In genomic region chr3:166498439-166498838, GRCh38 we compare ENCODE assay signal across 19 cellular contexts.
DNase-seq lines count a peak whose midpoint lies in the region; ATAC-seq, FAIRE-seq and TF ChIP-seq lines count a peak whose summit lies in the region.
"Had no signal": no experiment of that assay in that cellular context is flagged by ENCODE, and none has a peak within 500 bp of the region (broad histone marks: within the 10 kb centered on the region; RNA-seq: fewer than 3 reads in every experiment).

No MANE protein-coding gene starts in this region.

- no peak overlapping the region for H3K4me3 ChIP-seq in mammary epithelial cell (replicated peaks in 1 of 3; ENCODE audit: insufficient read depth in 1 of 3, low read depth in 2 of 3, low read length in 3 of 3)
- H3K4me3 ChIP-seq in breast epithelium: no peak overlapping the region
- H3K4me3 ChIP-seq: GM12878, SJCRH30 had no signal

- no peak overlapping the region for H3K9ac ChIP-seq in mammary epithelial cell (ENCODE audit: insufficient read depth, low read length)

- H3K27ac ChIP-seq in mammary epithelial cell (ENCODE audit: insufficient read depth, low read depth, low read length): no peak overlapping the region
- no peak overlapping the region for H3K27ac ChIP-seq in breast epithelium
- H3K27ac ChIP-seq: SJCRH30 had no signal

- H3K27me3 ChIP-seq in mammary epithelial cell (ENCODE audit: insufficient read depth, low read length): no peaks in the 10 kb centered on the region
- H3K27me3 ChIP-seq in breast epithelium: no peaks in the 10 kb centered on the region
- H3K27me3 ChIP-seq: BE2C, SJCRH30 had no signal

- H3K4me1 ChIP-seq in mammary epithelial cell (ENCODE audit: insufficient read depth, low read length) (no peaks in the 10 kb centered on the region), breast epithelium (no peaks in the 10 kb centered on the region)
- H3K4me1 ChIP-seq: BE2C, SJCRH30 had no signal

- TF ChIP-seq CTCF in mammary epithelial cell (conservative IDR thresholded peaks at IDR 0.05 in 1 of 2, IDR thresholded peaks at IDR 0.05 in 1 of 2; ENCODE audit: extremely low read depth in 1 of 2, insufficient read depth in 1 of 2, low read depth in 1 of 2, low read length in 2 of 2) (no peak), breast epithelium (IDR thresholded peaks at IDR 0.05) (no peak), GM10248 (IDR thresholded peaks at IDR 0.05; ENCODE audit: control extremely low read depth, extremely low read depth, low read depth, missing control alignments) (no peak)

- no peaks in the 10 kb centered on the region for H3K9me3 ChIP-seq in mammary epithelial cell (replicated peaks; ENCODE audit: insufficient read depth, low read length)
- H3K9me3 ChIP-seq in breast epithelium: no peaks in the 10 kb centered on the region
- H3K9me3 ChIP-seq: BE2C, SJCRH30 had no signal

- peak overlapping the region; percentile 23 for H3K4me2 ChIP-seq in mammary epithelial cell (ENCODE audit: insufficient read depth, low read depth, low read length)

- dilution Hi-C loops in mammary epithelial cell (cut with HindIII; ENCODE audit: low sequenced_read_pairs): no loop called here

- H3K79me2 ChIP-seq in mammary epithelial cell (ENCODE audit: insufficient read depth, low read length): no peaks in the 10 kb centered on the region

- DNase-seq in mammary epithelial cell: no peak
- no peak for DNase-seq in breast epithelium (ENCODE audit: low spot score in 2 of 2)
- peak; percentile 77 for DNase-seq in NCI-H69 (lab: John Stamatoyannopoulos, UW)
- no peak for DNase-seq in GM10248 (ENCODE audit: extremely low spot score)
- DNase-seq in SIG-M5 (lab: John Stamatoyannopoulos, UW): no peak
- DNase-seq: BE2C; CD4-positive, CD25-positive, alpha-beta regulatory T cell; COR-L47; DMS 273 treated with DMSO at 0.1 percent for 48 hours; GDM1; KG1; NCI-H1694 treated with DMSO at 0.1 percent for 48 hours; NCI-H2107; NCI-H226; NCI-H524 had no signal

- CTCF ChIA-PET in mammary epithelial cell (lab: Charles Lee; ENCODE audit: low non-redundant PET): no interaction called here
- CTCF ChIA-PET in GM10248 (lab: Yijun Ruan, JAX): no interaction called here

- FAIRE-seq in endometrium (lab: Jason Lieb, UNC): peak; percentile 51
- FAIRE-seq: GM12878 had no signal

- ATAC-seq in HG02759 (IDR thresholded peaks at IDR 0.05; ENCODE audit: unreplicated experiment): no peak
- ATAC-seq: GM12878 had no signal

- in situ Hi-C loops in mammary epithelial cell (cut with MboI; ENCODE audit: low sequenced_read_pairs in 2 of 2): no loop called here

- H2AFZ ChIP-seq in mammary epithelial cell (ENCODE audit: low read depth, low read length): peak overlapping the region; percentile 44

- H3K36me3 ChIP-seq in mammary epithelial cell (ENCODE audit: insufficient read depth, low read length): no peaks in the 10 kb centered on the region
- H3K36me3 ChIP-seq in breast epithelium: no peaks in the 10 kb centered on the region
- H3K36me3 ChIP-seq: BE2C, SJCRH30 had no signal

- no peaks in the 10 kb centered on the region for H4K20me1 ChIP-seq in mammary epithelial cell (ENCODE audit: insufficient read depth, low read length)

- no TSS peak for BruUV-seq in mammary epithelial cell (replicated peaks; lab: Mats Ljungman, UMichigan)

- intact Hi-C loops in mammary epithelial cell (cut with micrococcal nuclease): no loop called here
- intact Hi-C loops in breast epithelium (cut with DNase I; ENCODE audit: low total_unique reads): no loop called here

- POLR2A ChIA-PET in GM10248 (lab: Yijun Ruan, JAX): no interaction called here

- WGBS in mammary epithelial cell (ENCODE audit: low coverage, missing lambda C conversion rate): 11% methylated on average over 4 of the region's 4 CpGs

- no peak for TF ChIP-seq POLR2A in breast epithelium (IDR thresholded peaks at IDR 0.05)
